In genomic region chr12:77999074-77999715, GRCh38 we compare ENCODE assay signal across 11 cellular contexts.
DNase-seq lines count a peak whose midpoint lies in the region; ATAC-seq and TF ChIP-seq lines count a peak whose summit lies in the region.
"Had no signal": no experiment of that assay in that cellular context is flagged by ENCODE, and none has a peak within 500 bp of the region (broad histone marks: within the 10 kb centered on the region; RNA-seq: fewer than 3 reads in every experiment).

No MANE protein-coding gene starts in this region.

- ATAC-seq in GM21528 (IDR thresholded peaks at IDR 0.05; ENCODE audit: low FRiP score, unreplicated experiment) (peak; percentile 85), HG03439 (IDR thresholded peaks at IDR 0.05; ENCODE audit: unreplicated experiment) (peak; percentile 50), activated B cell treated with CpG ODN at 0.5 μM for 24 hours (ENCODE audit: low read depth) (peak; percentile 87)
- ATAC-seq in effector memory CD8-positive, alpha-beta T cell (replicated peaks) = no peak
- ATAC-seq: gastrocnemius medialis had no signal

- peaks cover 28% of the 10 kb centered on the region for H3K4me1 Mint-ChIP-seq in activated B cell treated with CpG ODN at 0.5 μM for 24 hours
- no peaks in the 10 kb centered on the region for H3K4me1 Mint-ChIP-seq in effector memory CD8-positive, alpha-beta T cell (ENCODE audit: low read depth in 2 of 2)

- TF ChIP-seq CTCF in GM13976 (IDR thresholded peaks at IDR 0.05; ENCODE audit: borderline replicate concordance, control extremely low read depth, extremely low read depth, insufficient read depth, missing control alignments) = no peak
- TF ChIP-seq CTCF in activated B cell treated with CpG ODN at 0.5 μM for 24 hours (IDR thresholded peaks at IDR 0.05) = no peak

- intact Hi-C loops in activated B cell treated with CpG ODN at 0.5 μM for 24 hours (cut with micrococcal nuclease) = loop anchor here (1.0 to 5.0 kb wide), 3 partner anchors 148 to 1346 kb away; no protein-coding TSS in a partner anchor

- H3K27ac Mint-ChIP-seq in activated B cell treated with CpG ODN at 0.5 μM for 24 hours = peak overlapping the region; percentile 85
- H3K27ac Mint-ChIP-seq in effector memory CD8-positive, alpha-beta T cell = no peak overlapping the region
- H3K27ac Mint-ChIP-seq: stimulated activated naive CD8-positive, alpha-beta T cell treated with anti-CD3 and anti-CD28 coated beads, Interleukin-15, Interleukin-2, amounts not matched to agents 100 ng/mL and 50 ng/mL, for 24 hours had no signal

- CTCF ChIA-PET in activated B cell treated with CpG ODN at 0.5 μM for 24 hours (lab: Charles Lee) = no interaction called here

- DNase-seq in GM13976 (ENCODE audit: low spot score) = peak; percentile 20
- no peak for DNase-seq in activated B cell treated with CpG ODN at 0.5 μM for 24 hours
- DNase-seq in activated CD8-positive, alpha-beta memory T cell treated with anti-CD3 and anti-CD28 coated beads for 24 hours = no peak
- DNase-seq in stimulated activated CD4-positive, alpha-beta T cell treated with anti-CD3 and anti-CD28 coated beads, Interleukin-4, amount 100 ng/mL, for 4 hours = no peak
- no peak for DNase-seq in activated CD4-positive, CD25-positive, alpha-beta regulatory T cell (lab: John Stamatoyannopoulos, UW)
- no peak for DNase-seq in effector memory CD8-positive, alpha-beta T cell
- DNase-seq: gastrocnemius medialis, pancreas had no signal

- in situ Hi-C loops in GM13976 (cut with MboI; ENCODE audit: low sequenced_read_pairs, unreplicated experiment) = no loop called here

- POLR2A ChIA-PET in activated B cell treated with CpG ODN at 0.5 μM for 24 hours (lab: Charles Lee) = no interaction called here

- H3K27me3 Mint-ChIP-seq in activated B cell treated with CpG ODN at 0.5 μM for 24 hours = no peaks in the 10 kb centered on the region
- H3K27me3 Mint-ChIP-seq in effector memory CD8-positive, alpha-beta T cell = no peaks in the 10 kb centered on the region
- H3K27me3 Mint-ChIP-seq: stimulated activated naive CD8-positive, alpha-beta T cell treated with anti-CD3 and anti-CD28 coated beads, Interleukin-15, Interleukin-2, amounts not matched to agents 100 ng/mL and 50 ng/mL, for 24 hours had no signal

- no peaks in the 10 kb centered on the region for H3K36me3 Mint-ChIP-seq in activated B cell treated with CpG ODN at 0.5 μM for 24 hours (ENCODE audit: low read depth)
- no peaks in the 10 kb centered on the region for H3K36me3 Mint-ChIP-seq in effector memory CD8-positive, alpha-beta T cell (ENCODE audit: insufficient read depth)

- peak overlapping the region; percentile 21 for H3K4me3 Mint-ChIP-seq in activated B cell treated with CpG ODN at 0.5 μM for 24 hours
- H3K4me3 Mint-ChIP-seq in effector memory CD8-positive, alpha-beta T cell = no peak overlapping the region
- H3K4me3 Mint-ChIP-seq: stimulated activated naive CD8-positive, alpha-beta T cell treated with anti-CD3 and anti-CD28 coated beads, Interleukin-15, Interleukin-2, amounts not matched to agents 100 ng/mL and 50 ng/mL, for 24 hours had no signal

- H3K9me3 Mint-ChIP-seq in activated B cell treated with CpG ODN at 0.5 μM for 24 hours = no peaks in the 10 kb centered on the region
- peaks cover 0 to 3% of the 10 kb centered on the region in 2 donors for H3K9me3 Mint-ChIP-seq in effector memory CD8-positive, alpha-beta T cell
- H3K9me3 Mint-ChIP-seq: stimulated activated naive CD8-positive, alpha-beta T cell treated with anti-CD3 and anti-CD28 coated beads, Interleukin-15, Interleukin-2, amounts not matched to agents 100 ng/mL and 50 ng/mL, for 24 hours had no signal
